ENCODE assay signal across 10 cellular contexts in the genomic region with DNA sequence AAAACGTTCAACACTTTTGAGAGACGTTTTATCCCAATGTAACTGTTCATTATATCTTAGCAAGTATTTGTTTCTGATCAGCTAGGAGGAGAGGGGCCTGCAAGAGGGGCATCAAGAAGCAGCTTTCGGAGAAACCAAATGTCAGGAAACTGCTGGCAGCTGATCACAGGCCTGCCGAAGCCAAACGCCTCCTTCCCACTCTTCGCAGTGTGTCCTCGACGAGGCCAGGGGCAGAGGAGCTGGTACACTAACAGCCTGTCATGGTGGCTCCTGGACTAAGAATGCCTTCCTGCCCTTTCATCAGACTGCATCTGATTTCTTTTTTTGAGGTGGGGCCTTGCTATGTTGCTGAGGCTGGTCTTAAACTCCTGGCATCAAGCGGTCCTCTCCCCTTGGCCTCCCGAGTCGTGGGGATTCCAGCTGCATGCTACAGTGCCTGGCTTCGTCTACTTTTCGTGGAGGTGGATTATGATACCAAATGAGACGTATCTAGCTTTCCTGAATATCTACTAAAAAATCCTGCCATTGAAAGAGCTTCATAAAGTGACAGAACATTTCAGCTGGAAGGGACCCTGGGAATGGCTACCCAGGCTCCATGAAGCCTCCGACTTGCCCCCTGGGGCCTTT.
DNase-seq lines count a peak whose midpoint lies in the region; ATAC-seq, FAIRE-seq and TF ChIP-seq lines count a peak whose summit lies in the region.
"Had no signal": no experiment of that assay in that cellular context is flagged by ENCODE, and none has a peak within 500 bp of the region (broad histone marks: within the 10 kb centered on the region; RNA-seq: fewer than 3 reads in every experiment).

No MANE protein-coding gene starts in this region.

- peak overlapping the region; percentile 91 for H2AK5ac ChIP-seq in IMR-90 (ENCODE audit: low read depth, low read length)

- no peaks in the 10 kb centered on the region for H3K27me3 ChIP-seq in IMR-90 (ENCODE audit: control insufficient read depth, insufficient read depth, low read length)
- H3K27me3 ChIP-seq in suprapubic skin: no peaks in the 10 kb centered on the region

- ATAC-seq in IMR-90 (ENCODE audit: low read depth): no peak
- ATAC-seq in GM18867 (IDR thresholded peaks at IDR 0.05; ENCODE audit: unreplicated experiment): no peak

- peak overlapping the region; percentile 82 for H2BK120ac ChIP-seq in IMR-90 (ENCODE audit: low read depth, low read length)

- peak overlapping the region; percentile 52 for H3K18ac ChIP-seq in IMR-90 (ENCODE audit: low read depth, low read length)

- peaks cover 3% of the 10 kb centered on the region for H3K9me3 Mint-ChIP-seq in chondrocyte (ENCODE audit: low read depth)
- H3K9me3 Mint-ChIP-seq: naive thymus-derived CD8-positive, alpha-beta T cell had no signal

- POLR2A ChIA-PET in IMR-90 (lab: Charles Lee; ENCODE audit: unreplicated experiment): no interaction called here

- TF ChIP-seq EP300 in suprapubic skin (IDR thresholded peaks at IDR 0.05): no peak

- H2BK20ac ChIP-seq in IMR-90 (ENCODE audit: low read depth, low read length): peak overlapping the region; percentile 71

- peaks cover 12% of the 10 kb centered on the region for H3K9me3 ChIP-seq in IMR-90 (ENCODE audit: control insufficient read depth, insufficient read depth, low read length)
- peaks cover 6% of the 10 kb centered on the region for H3K9me3 ChIP-seq in mesodermal cell (ENCODE audit: control insufficient read depth, low read length)
- no peaks in the 10 kb centered on the region for H3K9me3 ChIP-seq in suprapubic skin

- 69% methylated on average over 7 of the region's 15 CpGs; no CpG with 5 or more reads in 1 of the 2 experiments for WGBS in IMR-90 (ENCODE audit: extremely low coverage in 2 of 2, insufficient read length in 1 of 2), 2 experiments
- WGBS in mesodermal cell (ENCODE audit: insufficient coverage in 2 of 2), 2 experiments: 81 to 93% methylated on average over 13 to 14 of the region's 15 CpGs
- whole genome bisulfite sequencing in suprapubic skin: 91% methylated on average over 15 of the region's 15 CpGs

- H3K27me3 Mint-ChIP-seq in chondrocyte (ENCODE audit: low read depth): no peaks in the 10 kb centered on the region
- H3K27me3 Mint-ChIP-seq: naive thymus-derived CD8-positive, alpha-beta T cell had no signal

- H3K4me1 ChIP-seq in IMR-90 (ENCODE audit: control insufficient read depth, insufficient read depth, low read length) (peaks cover 32% of the 10 kb centered on the region), mesodermal cell (ENCODE audit: control insufficient read depth, insufficient read depth, low read length, poor library complexity, severe bottlenecking) (peaks cover 39% of the 10 kb centered on the region), suprapubic skin (peaks cover 24% of the 10 kb centered on the region)

- H2BK15ac ChIP-seq in IMR-90 (ENCODE audit: low read depth, low read length): peak overlapping the region; percentile 38; the same call in 2 of the 3 replicates

- no peak for TF ChIP-seq RAD21 in IMR-90 (IDR thresholded peaks at IDR 0.05; ENCODE audit: low read length)

- no peak for FAIRE-seq in H54 (lab: Jason Lieb, UNC)
- FAIRE-seq: bronchial epithelial cell had no signal

- TF ChIP-seq POLR2A in IMR-90 (IDR thresholded peaks at IDR 0.05; ENCODE audit: low read depth, low read length) (no peak), suprapubic skin (IDR thresholded peaks at IDR 0.05) (no peak), H54 (IDR thresholded peaks at IDR 0.05; ENCODE audit: low read depth, low read length) (no peak)

- peaks cover 19% of the 10 kb centered on the region for H3K36me3 Mint-ChIP-seq in chondrocyte (ENCODE audit: low read depth)

- peak overlapping the region; percentile 75 for H3K4ac ChIP-seq in IMR-90 (ENCODE audit: low read depth, low read length)

- peak overlapping the region; percentile 77 for H4K5ac ChIP-seq in IMR-90 (ENCODE audit: low read depth, low read length)

- in situ Hi-C loops in IMR-90 (cut with MboI; ENCODE audit: low sequenced_read_pairs): no loop called here

- H3K4me1 Mint-ChIP-seq in chondrocyte (ENCODE audit: low read depth): peaks cover 66% of the 10 kb centered on the region

- peak overlapping the region; percentile 65 for H2BK5ac ChIP-seq in IMR-90 (ENCODE audit: low read depth, low read length, poor library complexity, severe bottlenecking)

- peaks cover 34 to 86% of the 10 kb centered on the region in 2 experiments for H3K79me1 ChIP-seq in IMR-90 (ENCODE audit: low read depth in 1 of 2, low read length in 2 of 2)

- H3K27ac ChIP-seq in IMR-90 (ENCODE audit: insufficient read depth, low read length) (peak overlapping the region; percentile 84), mesodermal cell (ENCODE audit: low read depth, low read length, severe bottlenecking) (peak overlapping the region; percentile 78), suprapubic skin (no peak overlapping the region)

- TF ChIP-seq CTCF in IMR-90 (conservative IDR thresholded peaks at IDR 0.05; ENCODE audit: low read depth, low read length): no peak
- TF ChIP-seq CTCF in chondrocyte (IDR thresholded peaks at IDR 0.05): no peak
- no peak for TF ChIP-seq CTCF in suprapubic skin (IDR thresholded peaks at IDR 0.05)

- dilution Hi-C loops in IMR-90 (cut with HindIII; ENCODE audit: low sequenced_read_pairs, unreplicated experiment): no loop called here

- peak overlapping the region; percentile 61 to 71 for H4K8ac ChIP-seq in IMR-90 (ENCODE audit: low read depth in 2 of 2, low read length in 2 of 2)

- no TSS peak for BruUV-seq in IMR-90 (replicated peaks; lab: Mats Ljungman, UMichigan)

- peak overlapping the region; percentile 59 for H3K9ac ChIP-seq in IMR-90 (ENCODE audit: low read depth, low read length)

- H3K4me3 Mint-ChIP-seq in chondrocyte (ENCODE audit: unreplicated experiment): no peak overlapping the region
- H3K4me3 Mint-ChIP-seq: naive thymus-derived CD8-positive, alpha-beta T cell had no signal

- no peak overlapping the region for H2AFZ ChIP-seq in IMR-90 (replicated peaks; ENCODE audit: low read length, poor library complexity)

- intact Hi-C loops in IMR-90 (cut with micrococcal nuclease): loop anchor here (1.0 to 2.0 kb wide), 3 partner anchors 39 to 182 kb away; a partner anchor contains a TSS

- H3K36me3 ChIP-seq in IMR-90 (ENCODE audit: control insufficient read depth, insufficient read depth, low read length): peaks cover 45% of the 10 kb centered on the region
- peaks cover 60% of the 10 kb centered on the region for H3K36me3 ChIP-seq in mesodermal cell (ENCODE audit: control insufficient read depth, insufficient read depth, low read length)
- H3K36me3 ChIP-seq in suprapubic skin: peaks cover 27% of the 10 kb centered on the region

- peak overlapping the region; percentile 28; the same call in 1 of the 2 replicates for H3K56ac ChIP-seq in IMR-90 (ENCODE audit: extremely low read depth, insufficient read depth, low read length)

- peak overlapping the region; percentile 54 for H3K14ac ChIP-seq in IMR-90 (replicated peaks; ENCODE audit: low read depth, low read length)

- H3K23ac ChIP-seq in IMR-90 (ENCODE audit: low read depth, low read length): peak overlapping the region; percentile 57

- DNase-seq in IMR-90 (no peak), chondrocyte (ENCODE audit: low spot score) (no peak), suprapubic skin (ENCODE audit: low spot score in 2 of 2) (peak; percentile 54 to 61), HUDEP-2 (lab: John Stamatoyannopoulos, UW; ENCODE audit: unreplicated experiment in 76 of 76) (no peak), H54 (ENCODE audit: insufficient read length, low spot score) (no peak)

- no peaks in the 10 kb centered on the region for H4K20me1 ChIP-seq in IMR-90 (ENCODE audit: insufficient read depth, low read length)

- H3K4me3 ChIP-seq in IMR-90 (ENCODE audit: insufficient read depth, low read depth, low read length): no peak overlapping the region
- H3K4me3 ChIP-seq in mesodermal cell (ENCODE audit: extremely low read depth, insufficient read depth, low read length, poor library complexity, severe bottlenecking): no peak overlapping the region
- no peak overlapping the region for H3K4me3 ChIP-seq in suprapubic skin
- H3K4me3 ChIP-seq: K562 had no signal

- H4K91ac ChIP-seq in IMR-90 (ENCODE audit: insufficient read depth, low read depth, low read length): peak overlapping the region; percentile 84

- H3K4me2 ChIP-seq in IMR-90 (ENCODE audit: low read depth, low read length): no peak overlapping the region

- peak overlapping the region; percentile 95 for H3K27ac Mint-ChIP-seq in chondrocyte (ENCODE audit: unreplicated experiment)

- CTCF ChIA-PET in IMR-90 (lab: Yijun Ruan, JAX): interaction anchor here (0.6 to 1.6 kb wide), 20 partner anchors 10 to 183 kb away, joined by 3 to 10 read pairs (median 4); a partner anchor contains a TSS

- H3K9me1 ChIP-seq in IMR-90 (ENCODE audit: insufficient read depth, low read length): peaks cover 22% of the 10 kb centered on the region

- H2AK9ac ChIP-seq in IMR-90 (replicated peaks; ENCODE audit: low read depth, low read length, poor library complexity): peak overlapping the region; percentile 63

TF ChIP-seq in IMR-90, 13 proteins besides CTCF, POLR2A, EP300 and RAD21 (continues in another document):
- no peak for TF ChIP-seq MAFK (IDR thresholded peaks at IDR 0.05; ENCODE audit: low read depth, low read length)
- TF ChIP-seq FOS (IDR thresholded peaks at IDR 0.05; ENCODE audit: low read depth, low read length): no peak
- no peak for TF ChIP-seq BHLHE40 (IDR thresholded peaks at IDR 0.05; ENCODE audit: low read depth, low read length)
- no peak for TF ChIP-seq SMC3 (IDR thresholded peaks at IDR 0.05; ENCODE audit: low read depth, low read length)
- TF ChIP-seq, protein P1, sequence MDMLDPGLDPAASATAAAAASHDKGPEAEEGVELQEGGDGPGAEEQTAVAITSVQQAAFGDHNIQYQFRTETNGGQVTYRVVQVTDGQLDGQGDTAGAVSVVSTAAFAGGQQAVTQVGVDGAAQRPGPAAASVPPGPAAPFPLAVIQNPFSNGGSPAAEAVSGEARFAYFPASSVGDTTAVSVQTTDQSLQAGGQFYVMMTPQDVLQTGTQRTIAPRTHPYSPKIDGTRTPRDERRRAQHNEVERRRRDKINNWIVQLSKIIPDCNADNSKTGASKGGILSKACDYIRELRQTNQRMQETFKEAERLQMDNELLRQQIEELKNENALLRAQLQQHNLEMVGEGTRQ (IDR thresholded peaks at IDR 0.05; ENCODE audit: low read depth, low read length): no peak
- no peak for TF ChIP-seq RFX5 (IDR thresholded peaks at IDR 0.05; ENCODE audit: low read depth, low read length)
- no peak for TF ChIP-seq CHD1 (IDR thresholded peaks at IDR 0.05; ENCODE audit: low read depth, low read length)
- TF ChIP-seq MXI1 (IDR thresholded peaks at IDR 0.05; ENCODE audit: borderline replicate concordance, low read depth, low read length): no peak
- no peak for TF ChIP-seq RCOR1 (IDR thresholded peaks at IDR 0.05; ENCODE audit: insufficient replicate concordance, low read length)
- no peak for TF ChIP-seq MAZ (IDR thresholded peaks at IDR 0.05; ENCODE audit: borderline replicate concordance, low read depth, low read length)
- no peak for TF ChIP-seq NFE2L2 (IDR thresholded peaks at IDR 0.05; ENCODE audit: low read depth, low read length)
- TF ChIP-seq CEBPB (IDR thresholded peaks at IDR 0.05; ENCODE audit: low read depth, low read length): no peak

Comparison
In these comparisons a context has a peak if more than half of its experiments do, and no peak if none do; other contexts are left out.
1. DNase-seq: peak in suprapubic skin (2 of 2); none in IMR-90 (single experiment), chondrocyte (single experiment), HUDEP-2 (0 of 76) and H54 (single experiment).